In genomic region chr6:149332602-149333311, GRCh38 we compare ENCODE assay signal across 12 cellular contexts. TPM values are rescaled to one million over a fixed set of nuclear protein-coding genes. Genes with fewer than 3 reads are reported as not detected.
A peak's percentile ranks its signal among the peaks of the same experiment; 100 is the strongest.
DNase-seq lines count a peak whose midpoint lies in the region; ATAC-seq and TF ChIP-seq lines count a peak whose summit lies in the region.
"Had no signal": no experiment of that assay in that cellular context is flagged by ENCODE, and none has a peak within 500 bp of the region (broad histone marks: within the 10 kb centered on the region; RNA-seq: fewer than 3 reads in every experiment).

No MANE protein-coding gene starts in this region.

- H3K36me3 ChIP-seq in adipocyte (ENCODE audit: control insufficient read depth, insufficient read depth, low read length, severe bottlenecking): no peaks in the 10 kb centered on the region
- no peaks in the 10 kb centered on the region for H3K36me3 ChIP-seq in lower lobe of right lung
- H3K36me3 ChIP-seq: left ventricle myocardium inferior, prostate gland, upper lobe of left lung had no signal

- H3K4me1 ChIP-seq in adipocyte (ENCODE audit: control insufficient read depth, insufficient read depth, low read length): peaks cover 67% of the 10 kb centered on the region
- H3K4me1 ChIP-seq in lower lobe of right lung: peaks cover 79% of the 10 kb centered on the region

- H3K4me1 Mint-ChIP-seq in activated CD4-positive, alpha-beta T cell treated with anti-CD3 and anti-CD28 coated beads, Interleukin-2, amount 10 ng/mL, durations not matched to agents 7 days and 5 days: peaks cover 90% of the 10 kb centered on the region
- peaks cover 70% of the 10 kb centered on the region for H3K4me1 Mint-ChIP-seq in osteocyte (ENCODE audit: unreplicated experiment)

- peaks cover 56% of the 10 kb centered on the region for H3K36me3 Mint-ChIP-seq in activated CD4-positive, alpha-beta T cell treated with anti-CD3 and anti-CD28 coated beads, Interleukin-2, amount 10 ng/mL, durations not matched to agents 7 days and 5 days (ENCODE audit: low read depth)
- no peaks in the 10 kb centered on the region for H3K36me3 Mint-ChIP-seq in osteocyte (ENCODE audit: unreplicated experiment)

- DNase-seq in activated CD4-positive, alpha-beta T cell treated with anti-CD3 and anti-CD28 coated beads, Interleukin-2, amount 10 ng/mL, durations not matched to agents 7 days and 5 days: no peak
- no peak for DNase-seq in activated CD4-positive, alpha-beta T cell treated with anti-CD3 and anti-CD28 coated beads for 4 hours
- DNase-seq in NCI-H146 treated with DMSO at 0.1 percent for 48 hours (lab: John Stamatoyannopoulos, UW; ENCODE audit: unreplicated experiment): peak; percentile 65
- DNase-seq in adipocyte (ENCODE audit: low read depth): no peak
- no peak for DNase-seq in osteocyte (ENCODE audit: extremely low spot score, unreplicated experiment)
- no peak for DNase-seq in lower lobe of right lung
- no peak for DNase-seq in nucleus accumbens (lab: John Stamatoyannopoulos, UW)
- DNase-seq in HT-29 (ENCODE audit: low spot score): no peak
- DNase-seq: aorta, left ventricle myocardium inferior, upper lobe of left lung had no signal

- H3K4me3 ChIP-seq in adipocyte (ENCODE audit: low read length) (peak overlapping the region; percentile 16), lower lobe of right lung (no peak overlapping the region)
- H3K4me3 ChIP-seq: left ventricle myocardium inferior, prostate gland, upper lobe of left lung had no signal

- no peak overlapping the region for H3K27ac ChIP-seq in lower lobe of right lung
- H3K27ac ChIP-seq: left ventricle myocardium inferior, prostate gland, upper lobe of left lung had no signal

- no peak overlapping the region for H3K4me3 Mint-ChIP-seq in activated CD4-positive, alpha-beta T cell treated with anti-CD3 and anti-CD28 coated beads, Interleukin-2, amount 10 ng/mL, durations not matched to agents 7 days and 5 days
- H3K4me3 Mint-ChIP-seq in osteocyte (ENCODE audit: unreplicated experiment): no peak overlapping the region

- H3K9ac ChIP-seq in adipocyte (ENCODE audit: low read length): no peak overlapping the region

- no peak for ATAC-seq in lower lobe of right lung

- intact Hi-C loops in lower lobe of right lung (cut with DNase I): no loop called here

- CTCF ChIA-PET in activated CD4-positive, alpha-beta T cell treated with anti-CD3 and anti-CD28 coated beads, Interleukin-2, amount 10 ng/mL, durations not matched to agents 7 days and 5 days (lab: Charles Lee): interaction anchor here (0.8 to 5.8 kb wide), 4 partner anchors 10 to 58 kb away, joined by 3 to 30 read pairs (median 4); no protein-coding TSS in a partner anchor

- no peaks in the 10 kb centered on the region for H3K27me3 Mint-ChIP-seq in activated CD4-positive, alpha-beta T cell treated with anti-CD3 and anti-CD28 coated beads, Interleukin-2, amount 10 ng/mL, durations not matched to agents 7 days and 5 days
- no peaks in the 10 kb centered on the region for H3K27me3 Mint-ChIP-seq in osteocyte (ENCODE audit: unreplicated experiment)

- peak overlapping the region; percentile 54 for H3K27ac Mint-ChIP-seq in activated CD4-positive, alpha-beta T cell treated with anti-CD3 and anti-CD28 coated beads, Interleukin-2, amount 10 ng/mL, durations not matched to agents 7 days and 5 days
- peak overlapping the region; percentile 17 for H3K27ac Mint-ChIP-seq in osteocyte (ENCODE audit: unreplicated experiment)

- no peaks in the 10 kb centered on the region for H3K9me3 Mint-ChIP-seq in activated CD4-positive, alpha-beta T cell treated with anti-CD3 and anti-CD28 coated beads, Interleukin-2, amount 10 ng/mL, durations not matched to agents 7 days and 5 days
- H3K9me3 Mint-ChIP-seq in osteocyte (ENCODE audit: unreplicated experiment): no peaks in the 10 kb centered on the region

- H3K27me3 ChIP-seq in adipocyte (replicated peaks; ENCODE audit: control insufficient read depth, insufficient read depth, low read length): no peaks in the 10 kb centered on the region
- no peaks in the 10 kb centered on the region for H3K27me3 ChIP-seq in lower lobe of right lung (ENCODE audit: low read depth)
- H3K27me3 ChIP-seq: upper lobe of left lung had no signal

- H3K9me3 ChIP-seq in adipocyte (ENCODE audit: control insufficient read depth, low read length) (no peaks in the 10 kb centered on the region), lower lobe of right lung (no peaks in the 10 kb centered on the region)
- H3K9me3 ChIP-seq: left ventricle myocardium inferior, prostate gland, upper lobe of left lung had no signal

- TF ChIP-seq CTCF in osteocyte (IDR thresholded peaks at IDR 0.05) (no peak), lower lobe of right lung (IDR thresholded peaks at IDR 0.05) (no peak)

- POLR2A ChIA-PET in activated CD4-positive, alpha-beta T cell treated with anti-CD3 and anti-CD28 coated beads, Interleukin-2, amount 10 ng/mL, durations not matched to agents 7 days and 5 days (lab: Charles Lee): no interaction called here

RNA-seq across cellular contexts. Expression of gene TAB2, which starts 15.2 kb away (rescaled TPM):
- 100 to 1,000 TPM; 126 to 154 TPM for total RNA-seq in activated CD4-positive, alpha-beta T cell treated with anti-CD3 and anti-CD28 coated beads, Interleukin-2, amount 10 ng/mL, durations not matched to agents 7 days and 5 days
- total RNA-seq in osteocyte (50.6 and 53.8 TPM in 2 replicates), lower lobe of right lung (60.9 TPM)
- total RNA-seq in HT-29 (2014; rRNA removed; shearing (Covaris generic)): 7.9 and 11.7 TPM in 2 replicates
